8 cellular contexts compared by ENCODE assay signal in genomic region chr6:89638320-89639195, GRCh38. TPM values are rescaled to one million over a fixed set of nuclear protein-coding genes. Genes with fewer than 3 reads are reported as not detected.
A peak's percentile ranks its signal among the peaks of the same experiment; 100 is the strongest.
DNase-seq lines count a peak whose midpoint lies in the region; ATAC-seq and TF ChIP-seq lines count a peak whose summit lies in the region.

Gene LYRM2, minus strand, starts transcription at chr6:89638747. Its CDS starts 31 bp downstream, at chr6:89638716.

- TF ChIP-seq POLR2A in uterus (IDR thresholded peaks at IDR 0.05): peak; percentile 65 to 91

- 2% methylated on average over 58 of the region's 58 CpGs for WGBS in right cardiac atrium

- no peaks in the 10 kb centered on the region for H3K36me3 ChIP-seq in uterus

- H3K27ac ChIP-seq in right cardiac atrium (ENCODE audit: low read length) (peak within 1 kb of the TSS; percentile 90), uterus (peak within 1 kb of the TSS; percentile 90 to 95)

- H3K9me3 ChIP-seq in right cardiac atrium (ENCODE audit: control insufficient read depth, low read length): no peaks in the 10 kb centered on the region
- H3K9me3 ChIP-seq in uterus: no peaks in the 10 kb centered on the region

- no peaks in the 10 kb centered on the region for H3K4me1 ChIP-seq in right cardiac atrium (ENCODE audit: control insufficient read depth, insufficient read depth, low read length)
- no peaks in the 10 kb centered on the region for H3K4me1 ChIP-seq in uterus

- H3K4me3 ChIP-seq in right cardiac atrium (ENCODE audit: low read length): peak within 1 kb of the TSS; percentile 56
- peak within 1 kb of the TSS; percentile 79 to 82 for H3K4me3 ChIP-seq in uterus

- peak; percentile 54 for DNase-seq in NCI-H187 treated with DMSO at 0.1 percent for 48 hours (lab: John Stamatoyannopoulos, UW)
- DNase-seq in anterior cingulate cortex (lab: John Stamatoyannopoulos, UW): peak; percentile 75 to 98 (median 93)
- DNase-seq in right cardiac atrium: peak; percentile 96 to 98 (median 97)
- peak; percentile 70 for DNase-seq in pulmonary artery endothelial cell (ENCODE audit: low read depth, low spot score)
- peak; percentile 95 to 96 for DNase-seq in uterus

- H3K27me3 ChIP-seq in right cardiac atrium (ENCODE audit: control insufficient read depth, insufficient read depth) (no peaks in the 10 kb centered on the region), uterus (no peaks in the 10 kb centered on the region)

- intact Hi-C loops in T-helper 2 cell treated with Interferon-gamma antibody and Interleukin-4, amounts not matched to agents 100 ng/mL and 5 ng/mL, for 36 hours (cut with micrococcal nuclease): loop anchor here (1.0 kb wide), 6 partner anchors 181 to 949 kb away; partner anchors contain the start of genes CASP8AP2, MAP3K7, MDN1 and PNRC1
- intact Hi-C loops in right cardiac atrium (cut with DNase I): no loop called here
- intact Hi-C loops in uterus (cut with DNase I; ENCODE audit: low total_unique reads): no loop called here

- TF ChIP-seq CTCF in uterus (IDR thresholded peaks at IDR 0.05): peak in 3 of 4 experiments; percentile 16 to 49 (median 35)

- ATAC-seq in GM18499 (IDR thresholded peaks at IDR 0.05; ENCODE audit: insufficient read depth, unreplicated experiment): peak; percentile 87
- ATAC-seq in HG02943 (IDR thresholded peaks at IDR 0.05; ENCODE audit: low read depth, unreplicated experiment): peak; percentile 99
- peak; percentile 99 to 100 for ATAC-seq in right cardiac atrium

RNA-seq across cellular contexts. Expression of gene LYRM2, which starts in this region (rescaled TPM):
- 30.5 and 31.0 TPM in 2 replicates for total RNA-seq in T-helper 2 cell treated with Interferon-gamma antibody and Interleukin-4, amounts not matched to agents 100 ng/mL and 5 ng/mL, for 36 hours
- total RNA-seq in right cardiac atrium (10 to 100 TPM; 38.0 to 48.7 (median 41.7) TPM), pulmonary artery endothelial cell (16.2 and 17.5 TPM in 2 replicates), uterus (10 to 100 TPM in 2 of 4 donors, 1 to 10 TPM in 2; 2.3 to 35.7 (median 12.2) TPM)
- 25.9 TPM for polyA plus RNA-seq in right cardiac atrium

Comparison
In these comparisons a context has a peak if more than half of its experiments do, and no peak if none do; other contexts are left out.
1. Peak in every context shown above with its lines: DNase-seq, ATAC-seq, H3K4me3 ChIP-seq and H3K27ac ChIP-seq.